In genomic region chr17:47987240-47987835, GRCh38 we compare ENCODE assay signal across 10 cellular contexts. TPM values are rescaled to one million over a fixed set of nuclear protein-coding genes. Genes with fewer than 3 reads are reported as not detected.
DNase-seq lines count a peak whose midpoint lies in the region; ATAC-seq and TF ChIP-seq lines count a peak whose summit lies in the region.
"Had no signal": no experiment of that assay in that cellular context is flagged by ENCODE, and none has a peak within 500 bp of the region (broad histone marks: within the 10 kb centered on the region; RNA-seq: fewer than 3 reads in every experiment).

No MANE protein-coding gene starts in this region.

- no peaks in the 10 kb centered on the region for H3K9me3 ChIP-seq in mucosa of stomach (ENCODE audit: control insufficient read depth, low read length)

- TF ChIP-seq CTCF in brain (conservative IDR thresholded peaks at IDR 0.05) = no peak

- no peaks in the 10 kb centered on the region for H3K36me3 Mint-ChIP-seq in brain

- no peaks in the 10 kb centered on the region for H3K36me3 ChIP-seq in mucosa of stomach (ENCODE audit: control insufficient read depth, insufficient read depth, low read length)

- peak overlapping the region; percentile 38 to 70 (median 68) for H3K4me3 Mint-ChIP-seq in brain
- H3K4me3 Mint-ChIP-seq in stimulated activated naive CD8-positive, alpha-beta T cell treated with anti-CD3 and anti-CD28 coated beads, Interleukin-15, amount 100 ng/mL, for 72 hours = no peak overlapping the region

- peaks cover 3% of the 10 kb centered on the region for H3K27me3 Mint-ChIP-seq in brain
- H3K27me3 Mint-ChIP-seq in stimulated activated naive CD8-positive, alpha-beta T cell treated with anti-CD3 and anti-CD28 coated beads, Interleukin-15, amount 100 ng/mL, for 72 hours = no peaks in the 10 kb centered on the region

- ATAC-seq in GM19455 (IDR thresholded peaks at IDR 0.05; ENCODE audit: unreplicated experiment) = no peak
- ATAC-seq in stimulated activated naive CD8-positive, alpha-beta T cell treated with anti-CD3 and anti-CD28 coated beads, Interleukin-15, amount 100 ng/mL, for 72 hours = no peak

- H3K27ac Mint-ChIP-seq in brain = peak overlapping the region; percentile 96 to 98 (median 97)
- H3K27ac Mint-ChIP-seq in stimulated activated naive CD8-positive, alpha-beta T cell treated with anti-CD3 and anti-CD28 coated beads, Interleukin-15, amount 100 ng/mL, for 72 hours = no peak overlapping the region

- DNase-seq in COLO668 (lab: John Stamatoyannopoulos, UW; ENCODE audit: unreplicated experiment) (peak; percentile 54), NCI-H1436 (lab: John Stamatoyannopoulos, UW) (peak; percentile 79), globus pallidus (ENCODE audit: low spot score) (no peak), SIG-M5 treated with dmso at 0.1 percent for 504 hours (lab: John Stamatoyannopoulos, UW; ENCODE audit: unreplicated experiment) (no peak)
- DNase-seq in stimulated activated naive CD8-positive, alpha-beta T cell treated with anti-CD3 and anti-CD28 coated beads, Interleukin-15, amount 100 ng/mL, for 72 hours = no peak
- DNase-seq: activated gamma-delta T cell treated with Interleukin-2 at 50 U/mL for 16 hours; stimulated activated naive CD4-positive, alpha-beta T cell treated with Interleukin-2 at 50 U/mL for 16 hours had no signal

- peaks cover 0 to 2% (median 0%) of the 10 kb centered on the region in 5 experiments for H3K9me3 Mint-ChIP-seq in brain
- H3K9me3 Mint-ChIP-seq in stimulated activated naive CD8-positive, alpha-beta T cell treated with anti-CD3 and anti-CD28 coated beads, Interleukin-15, amount 100 ng/mL, for 72 hours = no peaks in the 10 kb centered on the region

- peaks cover 91% of the 10 kb centered on the region for H3K4me1 Mint-ChIP-seq in brain
- peaks cover 6% of the 10 kb centered on the region for H3K4me1 Mint-ChIP-seq in stimulated activated naive CD8-positive, alpha-beta T cell treated with anti-CD3 and anti-CD28 coated beads, Interleukin-15, amount 100 ng/mL, for 72 hours

- no peaks in the 10 kb centered on the region for H3K27me3 ChIP-seq in mucosa of stomach (ENCODE audit: control insufficient read depth, insufficient read depth, low read length)

- H3K9ac ChIP-seq in mucosa of stomach (ENCODE audit: low read length) = peak overlapping the region; percentile 9

- H3K4me1 ChIP-seq in mucosa of stomach (ENCODE audit: control insufficient read depth, insufficient read depth, low read length) = peaks cover 29% of the 10 kb centered on the region

- no peak overlapping the region for H3K4me3 ChIP-seq in mucosa of stomach (ENCODE audit: low read length)

RNA-seq across cellular contexts. Expression of gene CDK5RAP3, which starts 16.4 kb away (rescaled TPM):
- polyA plus RNA-seq in brain (ENCODE audit: insufficient read depth, low read depth, low replicate concordance) = 106 TPM

RNA-seq across cellular contexts. Expression of gene PRR15L, which starts 29.7 kb away (rescaled TPM):
- 30.5 TPM for polyA plus RNA-seq in brain (ENCODE audit: insufficient read depth, low read depth, low replicate concordance)

RNA-seq across cellular contexts. Expression of gene PNPO, which starts 46.0 kb away (rescaled TPM):
- polyA plus RNA-seq in brain (ENCODE audit: insufficient read depth, low read depth, low replicate concordance) = 24.4 TPM

RNA-seq across cellular contexts. Expression of gene COPZ2, which starts 50.3 kb away (rescaled TPM):
- polyA plus RNA-seq in brain (ENCODE audit: insufficient read depth, low read depth, low replicate concordance) = 7.2 TPM

Comparison
In these comparisons a context has a peak if more than half of its experiments do, and no peak if none do; other contexts are left out.
1. DNase-seq: peak in COLO668 (single experiment) and NCI-H1436 (single experiment); none in globus pallidus (single experiment), stimulated activated naive CD8-positive, alpha-beta T cell treated with anti-CD3 and anti-CD28 coated beads, Interleukin-15, amount 100 ng/mL, for 72 hours (0 of 2) and SIG-M5 treated with dmso at 0.1 percent for 504 hours (single experiment).
2. H3K27ac Mint-ChIP-seq: peak in brain (5 of 5); none in stimulated activated naive CD8-positive, alpha-beta T cell treated with anti-CD3 and anti-CD28 coated beads, Interleukin-15, amount 100 ng/mL, for 72 hours (0 of 2).
3. H3K4me3 Mint-ChIP-seq: peak in brain (5 of 5); none in stimulated activated naive CD8-positive, alpha-beta T cell treated with anti-CD3 and anti-CD28 coated beads, Interleukin-15, amount 100 ng/mL, for 72 hours (0 of 2).